ENCODE assay signal across 17 cellular contexts in the genomic region with DNA sequence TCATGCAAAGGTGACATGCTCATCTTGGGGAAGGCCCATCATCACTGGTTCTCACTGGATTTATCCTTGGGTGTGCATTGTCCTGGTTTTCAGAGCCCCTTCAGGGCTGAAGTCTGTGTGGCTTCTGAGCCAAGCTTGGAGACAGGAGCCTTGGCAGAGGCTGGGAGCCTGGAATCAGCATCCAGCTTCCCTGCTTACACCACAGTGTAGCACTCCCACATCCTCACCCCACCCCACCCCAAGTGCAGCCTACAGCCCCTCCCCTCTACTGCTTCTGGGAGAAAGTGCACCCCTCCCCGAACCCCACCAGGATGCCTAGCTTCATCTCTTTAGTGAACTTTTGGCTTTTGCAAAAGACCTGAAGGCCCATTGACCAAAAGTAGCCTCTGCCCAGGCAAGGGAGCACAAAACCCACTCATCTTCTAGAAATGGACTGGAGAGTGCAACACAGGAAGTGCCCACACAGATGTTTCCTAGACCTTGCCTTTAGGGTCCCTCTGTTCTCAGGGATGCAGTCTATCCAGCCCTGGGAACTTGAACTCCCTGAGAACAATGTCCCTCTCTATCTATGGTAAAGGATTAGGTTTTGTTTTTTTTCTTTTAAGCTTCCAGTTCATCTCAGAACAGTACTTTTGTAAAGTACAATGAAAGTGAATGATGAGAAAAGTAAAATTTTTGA.
DNase-seq lines count a peak whose midpoint lies in the region; ATAC-seq, FAIRE-seq and TF ChIP-seq lines count a peak whose summit lies in the region.
"Had no signal": no experiment of that assay in that cellular context is flagged by ENCODE, and none has a peak within 500 bp of the region (broad histone marks: within the 10 kb centered on the region; RNA-seq: fewer than 3 reads in every experiment).

No MANE protein-coding gene starts in this region.

- POLR2A ChIA-PET in T-cell (lab: Charles Lee): no interaction called here

- peaks cover 85% of the 10 kb centered on the region for H3K4me1 Mint-ChIP-seq in activated T-cell treated with anti-CD3 and anti-CD28 coated beads, Interleukin-2, amount 50 U/mL, for 72 hours (ENCODE audit: low read depth)
- H3K4me1 Mint-ChIP-seq in T-cell (peaks cover 68 to 82% (median 81%) of the 10 kb centered on the region in 3 donors), glutamatergic neuron (ENCODE audit: low read depth, unreplicated experiment) (peaks cover 24% of the 10 kb centered on the region)

- ATAC-seq in activated T-cell treated with anti-CD3 and anti-CD28 coated beads, Interleukin-2, amount 50 U/mL, for 72 hours (replicated peaks in 1 of 2): no peak
- ATAC-seq in T-cell (replicated peaks in 1 of 4): no peak

- peaks cover 0 to 1% of the 10 kb centered on the region in 2 donors for H3K9me3 Mint-ChIP-seq in activated T-cell treated with anti-CD3 and anti-CD28 coated beads, Interleukin-2, amount 50 U/mL, for 72 hours
- H3K9me3 Mint-ChIP-seq in T-cell: no peaks in the 10 kb centered on the region
- H3K9me3 Mint-ChIP-seq in glutamatergic neuron (ENCODE audit: unreplicated experiment): no peaks in the 10 kb centered on the region
- H3K9me3 Mint-ChIP-seq: H9 had no signal

- H3K4me3 Mint-ChIP-seq in activated T-cell treated with anti-CD3 and anti-CD28 coated beads, Interleukin-2, amount 50 U/mL, for 72 hours: peak overlapping the region; percentile 47 to 64
- H3K4me3 Mint-ChIP-seq in T-cell (peak overlapping the region in 1 of 3 donors; percentile 53), glutamatergic neuron (ENCODE audit: unreplicated experiment) (no peak overlapping the region)
- H3K4me3 Mint-ChIP-seq: H9 had no signal

- peak overlapping the region; percentile 74 to 88 (median 86) for H3K27ac ChIP-seq in spleen
- H3K27ac ChIP-seq: HL-60, ovary, SJSA1, VCaP had no signal

- no peaks in the 10 kb centered on the region for H3K9me3 ChIP-seq in spleen
- H3K9me3 ChIP-seq: ovary, SJSA1 had no signal

- no peaks in the 10 kb centered on the region for H3K36me3 ChIP-seq in spleen
- H3K36me3 ChIP-seq: ovary had no signal

- peaks cover 0 to 7% of the 10 kb centered on the region in 2 donors for H3K36me3 Mint-ChIP-seq in activated T-cell treated with anti-CD3 and anti-CD28 coated beads, Interleukin-2, amount 50 U/mL, for 72 hours (ENCODE audit: insufficient read depth in 2 of 2)
- H3K36me3 Mint-ChIP-seq in T-cell (no peaks in the 10 kb centered on the region), glutamatergic neuron (ENCODE audit: unreplicated experiment) (no peaks in the 10 kb centered on the region)

- no peaks in the 10 kb centered on the region for H3K27me3 ChIP-seq in spleen (replicated peaks in 1 of 7)
- H3K27me3 ChIP-seq: ovary, SJSA1 had no signal

- peak overlapping the region; percentile 7 for H3K27ac Mint-ChIP-seq in activated T-cell treated with anti-CD3 and anti-CD28 coated beads, Interleukin-2, amount 50 U/mL, for 72 hours
- H3K27ac Mint-ChIP-seq in T-cell: peak overlapping the region; percentile 94 to 96
- H3K27ac Mint-ChIP-seq in glutamatergic neuron (ENCODE audit: unreplicated experiment): peak overlapping the region; percentile 37

- H3K27me3 Mint-ChIP-seq in activated T-cell treated with anti-CD3 and anti-CD28 coated beads, Interleukin-2, amount 50 U/mL, for 72 hours (ENCODE audit: low read depth): peaks cover 13% of the 10 kb centered on the region
- H3K27me3 Mint-ChIP-seq in T-cell (no peaks in the 10 kb centered on the region), glutamatergic neuron (ENCODE audit: unreplicated experiment) (peaks cover 2% of the 10 kb centered on the region)

- H3K4me1 ChIP-seq in spleen: peaks cover 55 to 91% (median 83%) of the 10 kb centered on the region in 6 donors

- 33 to 80% (median 75%) methylated on average over 1 of the region's 1 CpG for WGBS in spleen, 5 donors

- TF ChIP-seq POLR2A in spleen (IDR thresholded peaks at IDR 0.05) (no peak), H54 (IDR thresholded peaks at IDR 0.05; ENCODE audit: low read depth, low read length) (no peak)

- TF ChIP-seq CTCF in glutamatergic neuron (IDR thresholded peaks at IDR 0.05; ENCODE audit: partially characterized antibody, unreplicated experiment): no peak
- TF ChIP-seq CTCF in spleen (IDR thresholded peaks at IDR 0.05 in 8 of 11, conservative IDR thresholded peaks at IDR 0.05 in 3 of 11): no peak

- no peak for DNase-seq in activated T-cell treated with anti-CD3 and anti-CD28 coated beads, Interleukin-2, amount 50 U/mL, for 72 hours
- no peak for DNase-seq in activated T-cell treated with anti-CD3 and anti-CD28 coated beads, Interleukin-2, amount 50 U/mL, for 1 hour
- DNase-seq in T-cell (no peak), glutamatergic neuron (no peak), spleen (peak; percentile 77), H54 (ENCODE audit: insufficient read length, low spot score) (no peak), NCI-H128 (lab: John Stamatoyannopoulos, UW; ENCODE audit: unreplicated experiment) (no peak), NCI-H524 (lab: John Stamatoyannopoulos, UW) (no peak)
- DNase-seq: Calu3, NCI-H2029 treated with DMSO at 0.1 percent for 48 hours, NCI-H82, ovary had no signal

- FAIRE-seq in H54 (lab: Jason Lieb, UNC): no peak
- FAIRE-seq: astrocyte had no signal

- no peak overlapping the region for H3K4me3 ChIP-seq in spleen
- H3K4me3 ChIP-seq: ovary, SJSA1 had no signal

- CTCF ChIA-PET in T-cell (lab: Charles Lee): no interaction called here

- intact Hi-C loops in spleen (cut with DNase I; ENCODE audit: low total_unique reads): loop anchor here (5.0 to 10.0 kb wide), 2 partner anchors 52 to 75 kb away; no protein-coding TSS in a partner anchor

Comparison
In these comparisons a context has a peak if more than half of its experiments do, and no peak if none do; other contexts are left out.
1. H3K27ac Mint-ChIP-seq: peak in every context shown above with its lines; median percentile 95 in T-cell; 37 in glutamatergic neuron; 7 in activated T-cell treated with anti-CD3 and anti-CD28 coated beads, Interleukin-2, amount 50 U/mL, for 72 hours.